In genomic region chr10:8577681-8578080, GRCh38 we compare ENCODE assay signal across 23 cellular contexts.
DNase-seq lines count a peak whose midpoint lies in the region; ATAC-seq lines count a peak whose summit lies in the region.
"Had no signal": no experiment of that assay in that cellular context is flagged by ENCODE, and none has a peak within 500 bp of the region (broad histone marks: within the 10 kb centered on the region; RNA-seq: fewer than 3 reads in every experiment).

No MANE protein-coding gene starts in this region.

- H3K27ac Mint-ChIP-seq in activated CD8-positive, alpha-beta memory T cell treated with anti-CD3 and anti-CD28 coated beads, Interleukin-2, amount 10 ng/mL, durations not matched to agents 7 days and 5 days, result peak overlapping the region; percentile 6
- peak overlapping the region; percentile 87 for H3K27ac Mint-ChIP-seq in activated naive CD8-positive, alpha-beta T cell treated with anti-CD3 and anti-CD28 coated beads, Interleukin-2, amount 50 U/mL, for 24 hours
- no peak overlapping the region for H3K27ac Mint-ChIP-seq in activated naive CD8-positive, alpha-beta T cell treated with anti-CD3 and anti-CD28 coated beads for 36 hours
- H3K27ac Mint-ChIP-seq in activated T-helper 17 cell treated with anti-CD3 and anti-CD28 coated beads, Interleukin-2, amount 50 U/mL, for 72 hours, result peak overlapping the region; percentile 22
- peak overlapping the region in 1 of 2 donors; percentile 91 for H3K27ac Mint-ChIP-seq in stimulated activated naive CD8-positive, alpha-beta T cell treated with anti-CD3 and anti-CD28 coated beads, Interleukin-15, amount 100 ng/mL, for 72 hours
- H3K27ac Mint-ChIP-seq: CD8-positive, alpha-beta T cell had no signal

- no peak overlapping the region for H3K27ac ChIP-seq in caudate nucleus (ENCODE audit: low read depth, low read length)
- H3K27ac ChIP-seq: A549, GM23248, PC-9 had no signal

- H3K4me1 Mint-ChIP-seq in activated CD8-positive, alpha-beta memory T cell treated with anti-CD3 and anti-CD28 coated beads, Interleukin-2, amount 10 ng/mL, durations not matched to agents 7 days and 5 days, result peaks cover 25% of the 10 kb centered on the region
- H3K4me1 Mint-ChIP-seq in activated naive CD8-positive, alpha-beta T cell treated with anti-CD3 and anti-CD28 coated beads, Interleukin-2, amount 50 U/mL, for 24 hours, result peaks cover 43% of the 10 kb centered on the region
- H3K4me1 Mint-ChIP-seq in activated naive CD8-positive, alpha-beta T cell treated with anti-CD3 and anti-CD28 coated beads for 36 hours, result peaks cover 12% of the 10 kb centered on the region
- peaks cover 5% of the 10 kb centered on the region for H3K4me1 Mint-ChIP-seq in activated T-helper 17 cell treated with anti-CD3 and anti-CD28 coated beads, Interleukin-2, amount 50 U/mL, for 72 hours
- peaks cover 18% of the 10 kb centered on the region for H3K4me1 Mint-ChIP-seq in stimulated activated naive CD8-positive, alpha-beta T cell treated with anti-CD3 and anti-CD28 coated beads, Interleukin-15, amount 100 ng/mL, for 72 hours

- H3K36me3 Mint-ChIP-seq in activated CD8-positive, alpha-beta memory T cell treated with anti-CD3 and anti-CD28 coated beads, Interleukin-2, amount 10 ng/mL, durations not matched to agents 7 days and 5 days, result no peaks in the 10 kb centered on the region
- peaks cover 2% of the 10 kb centered on the region for H3K36me3 Mint-ChIP-seq in activated naive CD8-positive, alpha-beta T cell treated with anti-CD3 and anti-CD28 coated beads, Interleukin-2, amount 50 U/mL, for 24 hours (ENCODE audit: low read depth)
- no peaks in the 10 kb centered on the region for H3K36me3 Mint-ChIP-seq in activated naive CD8-positive, alpha-beta T cell treated with anti-CD3 and anti-CD28 coated beads for 36 hours
- H3K36me3 Mint-ChIP-seq in activated T-helper 17 cell treated with anti-CD3 and anti-CD28 coated beads, Interleukin-2, amount 50 U/mL, for 72 hours (ENCODE audit: low read depth), result no peaks in the 10 kb centered on the region
- H3K36me3 Mint-ChIP-seq: CD8-positive, alpha-beta T cell had no signal

- CTCF ChIA-PET in activated CD8-positive, alpha-beta memory T cell treated with anti-CD3 and anti-CD28 coated beads, Interleukin-2, amount 10 ng/mL, durations not matched to agents 7 days and 5 days (lab: Charles Lee), result no interaction called here

- no peak for ATAC-seq in activated CD8-positive, alpha-beta memory T cell treated with anti-CD3 and anti-CD28 coated beads, Interleukin-2, amount 10 ng/mL, durations not matched to agents 7 days and 5 days
- peak; percentile 79 for ATAC-seq in activated naive CD8-positive, alpha-beta T cell treated with anti-CD3 and anti-CD28 coated beads, Interleukin-2, amount 50 U/mL, for 24 hours
- ATAC-seq in activated T-helper 17 cell treated with anti-CD3 and anti-CD28 coated beads, Interleukin-2, amount 50 U/mL, for 72 hours (replicated peaks), result peak; percentile 87
- peak; percentile 85 for ATAC-seq in stimulated activated naive CD8-positive, alpha-beta T cell treated with anti-CD3 and anti-CD28 coated beads, Interleukin-15, amount 100 ng/mL, for 72 hours
- ATAC-seq: A549; CD8-positive, alpha-beta T cell; Right ventricle myocardium inferior had no signal

- no peak overlapping the region for H3K4me3 Mint-ChIP-seq in activated CD8-positive, alpha-beta memory T cell treated with anti-CD3 and anti-CD28 coated beads, Interleukin-2, amount 10 ng/mL, durations not matched to agents 7 days and 5 days
- H3K4me3 Mint-ChIP-seq in activated naive CD8-positive, alpha-beta T cell treated with anti-CD3 and anti-CD28 coated beads, Interleukin-2, amount 50 U/mL, for 24 hours, result peak overlapping the region; percentile 18
- H3K4me3 Mint-ChIP-seq in activated naive CD8-positive, alpha-beta T cell treated with anti-CD3 and anti-CD28 coated beads for 36 hours, result no peak overlapping the region
- peak overlapping the region; percentile 47 for H3K4me3 Mint-ChIP-seq in activated T-helper 17 cell treated with anti-CD3 and anti-CD28 coated beads, Interleukin-2, amount 50 U/mL, for 72 hours
- H3K4me3 Mint-ChIP-seq in stimulated activated naive CD8-positive, alpha-beta T cell treated with anti-CD3 and anti-CD28 coated beads, Interleukin-15, amount 100 ng/mL, for 72 hours, result peak overlapping the region; percentile 22 to 66
- H3K4me3 Mint-ChIP-seq: CD8-positive, alpha-beta T cell had no signal

- DNase-seq in activated CD8-positive, alpha-beta memory T cell treated with anti-CD3 and anti-CD28 coated beads, Interleukin-2, amount 10 ng/mL, durations not matched to agents 7 days and 5 days, result no peak
- no peak for DNase-seq in activated CD8-positive, alpha-beta memory T cell treated with anti-CD3 and anti-CD28 coated beads for 24 hours
- DNase-seq in activated naive CD8-positive, alpha-beta T cell treated with anti-CD3 and anti-CD28 coated beads, Interleukin-2, amount 50 U/mL, for 24 hours, result no peak
- DNase-seq in activated naive CD8-positive, alpha-beta T cell treated with anti-CD3 and anti-CD28 coated beads for 36 hours, result no peak
- DNase-seq in stimulated activated naive CD8-positive, alpha-beta T cell treated with anti-CD3 and anti-CD28 coated beads, Interleukin-15, amount 100 ng/mL, for 72 hours, result peak in 1 of 2 donors; percentile 10
- DNase-seq in caudate nucleus (lab: John Stamatoyannopoulos, UW), result no peak
- DNase-seq: AML-193; C1 segment of cervical spinal cord; Caco-2; CD8-positive, alpha-beta T cell; GM23248; H7; NCI-H1048; NCI-H1417; NCI-H1694; NCI-H2029 treated with DMSO at 0.1 percent for 48 hours; NCI-H446 treated with DMSO at 0.1 percent for 48 hours; NCI-H526; NCI-H82; PC-9 had no signal

- H3K9me3 Mint-ChIP-seq in activated CD8-positive, alpha-beta memory T cell treated with anti-CD3 and anti-CD28 coated beads, Interleukin-2, amount 10 ng/mL, durations not matched to agents 7 days and 5 days (ENCODE audit: low read depth), result no peaks in the 10 kb centered on the region
- peaks cover 5% of the 10 kb centered on the region for H3K9me3 Mint-ChIP-seq in activated naive CD8-positive, alpha-beta T cell treated with anti-CD3 and anti-CD28 coated beads, Interleukin-2, amount 50 U/mL, for 24 hours
- H3K9me3 Mint-ChIP-seq in activated naive CD8-positive, alpha-beta T cell treated with anti-CD3 and anti-CD28 coated beads for 36 hours, result no peaks in the 10 kb centered on the region
- peaks cover 3% of the 10 kb centered on the region for H3K9me3 Mint-ChIP-seq in activated T-helper 17 cell treated with anti-CD3 and anti-CD28 coated beads, Interleukin-2, amount 50 U/mL, for 72 hours
- H3K9me3 Mint-ChIP-seq in stimulated activated naive CD8-positive, alpha-beta T cell treated with anti-CD3 and anti-CD28 coated beads, Interleukin-15, amount 100 ng/mL, for 72 hours, result peaks cover 5 to 8% of the 10 kb centered on the region in 2 donors
- H3K9me3 Mint-ChIP-seq: CD8-positive, alpha-beta T cell had no signal

- H3K27me3 Mint-ChIP-seq in activated CD8-positive, alpha-beta memory T cell treated with anti-CD3 and anti-CD28 coated beads, Interleukin-2, amount 10 ng/mL, durations not matched to agents 7 days and 5 days, result no peaks in the 10 kb centered on the region
- H3K27me3 Mint-ChIP-seq in activated naive CD8-positive, alpha-beta T cell treated with anti-CD3 and anti-CD28 coated beads, Interleukin-2, amount 50 U/mL, for 24 hours, result peaks cover 20% of the 10 kb centered on the region
- H3K27me3 Mint-ChIP-seq in activated naive CD8-positive, alpha-beta T cell treated with anti-CD3 and anti-CD28 coated beads for 36 hours, result peaks cover 23% of the 10 kb centered on the region
- H3K27me3 Mint-ChIP-seq in activated T-helper 17 cell treated with anti-CD3 and anti-CD28 coated beads, Interleukin-2, amount 50 U/mL, for 72 hours, result peaks cover 34% of the 10 kb centered on the region
- H3K27me3 Mint-ChIP-seq in stimulated activated naive CD8-positive, alpha-beta T cell treated with anti-CD3 and anti-CD28 coated beads, Interleukin-15, amount 100 ng/mL, for 72 hours, result peaks cover 22% of the 10 kb centered on the region

Comparison
In these comparisons a context has a peak if more than half of its experiments do, and no peak if none do; other contexts are left out.
1. H3K4me3 Mint-ChIP-seq: peak in activated naive CD8-positive, alpha-beta T cell treated with anti-CD3 and anti-CD28 coated beads, Interleukin-2, amount 50 U/mL, for 24 hours (single experiment), activated T-helper 17 cell treated with anti-CD3 and anti-CD28 coated beads, Interleukin-2, amount 50 U/mL, for 72 hours (single experiment) and stimulated activated naive CD8-positive, alpha-beta T cell treated with anti-CD3 and anti-CD28 coated beads, Interleukin-15, amount 100 ng/mL, for 72 hours (2 of 2); none in activated CD8-positive, alpha-beta memory T cell treated with anti-CD3 and anti-CD28 coated beads, Interleukin-2, amount 10 ng/mL, durations not matched to agents 7 days and 5 days (single experiment) and activated naive CD8-positive, alpha-beta T cell treated with anti-CD3 and anti-CD28 coated beads for 36 hours (single experiment).